8 cellular contexts compared by ENCODE assay signal in the genomic region with DNA sequence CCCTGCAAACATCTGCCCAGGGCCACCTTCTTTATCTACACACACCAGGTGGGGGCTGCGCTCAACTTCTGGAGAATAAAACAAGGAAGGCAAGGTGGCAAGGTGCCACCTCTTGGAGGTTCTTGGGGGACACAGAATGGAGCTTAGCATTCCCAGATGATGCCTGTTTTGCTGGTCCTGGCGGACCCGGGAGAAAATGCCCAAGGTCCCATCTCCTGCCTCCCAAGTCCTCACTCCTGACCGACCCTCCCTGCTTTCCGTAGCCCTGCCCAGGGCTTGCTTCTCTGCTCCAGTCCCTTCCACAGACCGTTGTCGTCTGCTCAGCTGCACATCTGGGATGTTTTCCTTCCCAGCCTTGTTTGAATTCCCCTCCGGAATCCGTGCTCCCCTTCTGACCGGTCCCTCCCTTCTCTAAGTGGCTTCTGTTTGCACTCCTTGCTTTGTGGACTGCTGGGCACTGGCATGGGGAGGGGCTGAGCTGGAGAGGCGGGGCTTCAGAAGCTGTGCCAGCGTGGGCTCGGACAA. TPM values are rescaled to one million over a fixed set of nuclear protein-coding genes. Genes with fewer than 3 reads are reported as not detected.
A peak's percentile ranks its signal among the peaks of the same experiment; 100 is the strongest.
DNase-seq lines count a peak whose midpoint lies in the region; ATAC-seq and TF ChIP-seq lines count a peak whose summit lies in the region.

No MANE protein-coding gene starts in this region.

- no peaks in the 10 kb centered on the region for H3K27me3 ChIP-seq in CD4-positive, alpha-beta T cell (ENCODE audit: control insufficient read depth, insufficient read depth, low read length)
- H3K27me3 ChIP-seq in effector memory CD4-positive, alpha-beta T cell (replicated peaks; ENCODE audit: control insufficient read depth, insufficient read depth, low read length, poor library complexity, severe bottlenecking) = no peaks in the 10 kb centered on the region

- peak overlapping the region; percentile 68 for H3K27ac Mint-ChIP-seq in CD4-positive, alpha-beta T cell
- peak overlapping the region in 2 of 3 experiments; percentile 64 to 84 for H3K27ac Mint-ChIP-seq in nephron

- no peak for TF ChIP-seq CTCF in CD4-positive, alpha-beta T cell (IDR thresholded peaks at IDR 0.05)
- no peak for TF ChIP-seq CTCF in nephron (IDR thresholded peaks at IDR 0.05; ENCODE audit: unreplicated experiment in 3 of 3)

- ATAC-seq in CD4-positive, alpha-beta T cell (ENCODE audit: poor library complexity) = no peak
- no peak for ATAC-seq in HG02970 (IDR thresholded peaks at IDR 0.05; ENCODE audit: low FRiP score, unreplicated experiment)

- H3K9me3 Mint-ChIP-seq in CD4-positive, alpha-beta T cell = no peaks in the 10 kb centered on the region
- no peaks in the 10 kb centered on the region for H3K9me3 Mint-ChIP-seq in nephron

- no peaks in the 10 kb centered on the region for H3K27me3 Mint-ChIP-seq in CD4-positive, alpha-beta T cell
- H3K27me3 Mint-ChIP-seq in nephron (ENCODE audit: low read depth) = peaks cover 57% of the 10 kb centered on the region

- POLR2A ChIA-PET in CD4-positive, alpha-beta T cell (lab: Charles Lee) = interaction anchor here (1.2 to 3.4 kb wide), 4 partner anchors 13 to 602 kb away, joined by 3 to 18 read pairs (median 4); a partner anchor contains a TSS

- H3K4me1 Mint-ChIP-seq in CD4-positive, alpha-beta T cell (ENCODE audit: low read depth) = peaks cover 68% of the 10 kb centered on the region
- peaks cover 24% of the 10 kb centered on the region for H3K4me1 Mint-ChIP-seq in nephron

- intact Hi-C loops in CD4-positive, alpha-beta T cell (cut with DNase I, micrococcal nuclease) = loop anchor here (2.0 to 5.0 kb wide), 4 partner anchors 13 to 182 kb away; a partner anchor contains a TSS

- H3K36me3 ChIP-seq in effector memory CD4-positive, alpha-beta T cell (ENCODE audit: control insufficient read depth, insufficient read depth, low read length) = no peaks in the 10 kb centered on the region

- H3K36me3 Mint-ChIP-seq in CD4-positive, alpha-beta T cell (ENCODE audit: low read depth) = peaks cover 10% of the 10 kb centered on the region
- H3K36me3 Mint-ChIP-seq in nephron (ENCODE audit: low read depth) = no peaks in the 10 kb centered on the region

- peak overlapping the region; percentile 93 for H3K4me3 Mint-ChIP-seq in CD4-positive, alpha-beta T cell
- peak overlapping the region; percentile 90 to 94 (median 91) for H3K4me3 Mint-ChIP-seq in nephron

- H3K9me3 ChIP-seq in CD4-positive, alpha-beta T cell (ENCODE audit: control insufficient read depth, low read length) = no peaks in the 10 kb centered on the region
- no peaks in the 10 kb centered on the region for H3K9me3 ChIP-seq in effector memory CD4-positive, alpha-beta T cell (ENCODE audit: control insufficient read depth, low read length)

- H3K4me1 ChIP-seq in effector memory CD4-positive, alpha-beta T cell (ENCODE audit: control insufficient read depth, insufficient read depth, low read length, poor library complexity, severe bottlenecking) = peaks cover 16% of the 10 kb centered on the region

- no peak for DNase-seq in CD4-positive, alpha-beta T cell
- DNase-seq in NCI-H510A treated with DMSO at 0.1 percent for 48 hours (lab: John Stamatoyannopoulos, UW) (peak; percentile 84), caudate nucleus (lab: John Stamatoyannopoulos, UW) (no peak), ureter (ENCODE audit: low spot score) (no peak), SW480 (ENCODE audit: low spot score) (no peak)
- no peak for DNase-seq in effector memory CD4-positive, alpha-beta T cell

- CTCF ChIA-PET in CD4-positive, alpha-beta T cell (lab: Charles Lee) = interaction anchor here (1.1 to 1.4 kb wide), 2 partner anchors 49 to 66 kb away, joined by 4 read pairs; no protein-coding TSS in a partner anchor

- no peak overlapping the region for H3K27ac ChIP-seq in CD4-positive, alpha-beta T cell (ENCODE audit: low read depth, low read length)
- no peak overlapping the region for H3K27ac ChIP-seq in effector memory CD4-positive, alpha-beta T cell (ENCODE audit: insufficient read depth, low read length, poor library complexity, severe bottlenecking)
- no peak overlapping the region for H3K27ac ChIP-seq in caudate nucleus (ENCODE audit: low read depth, low read length)

- peak overlapping the region; percentile 53 for H3K4me3 ChIP-seq in effector memory CD4-positive, alpha-beta T cell (ENCODE audit: insufficient read depth, low read depth, low read length, poor library complexity, severe bottlenecking)

RNA-seq across cellular contexts. Expression of a gene that starts 13.1 kb away (rescaled TPM):
- total RNA-seq in CD4-positive, alpha-beta T cell = 10 to 100 TPM; 44.5 to 45.5 TPM
- total RNA-seq in ureter = 31.3 TPM

RNA-seq across cellular contexts. Expression of a gene that starts 54.2 kb away (rescaled TPM):
- total RNA-seq in CD4-positive, alpha-beta T cell = 10 to 100 TPM; 38.3 to 40.8 TPM
- total RNA-seq in ureter = 27.9 TPM
